Comparison of ENCODE assay signal across 8 cellular contexts in genomic region chr19:23909222-23909621, GRCh38.
"Had no signal": no experiment of that assay in that cellular context is flagged by ENCODE, and none has a peak within 500 bp of the region (broad histone marks: within the 10 kb centered on the region; RNA-seq: fewer than 3 reads in every experiment).

No MANE protein-coding gene starts in this region.

- H3K4me3 ChIP-seq: GM12878 had no signal

- DNase-seq: GDM1, GF-D8 had no signal

- ATAC-seq: GM12878 had no signal

- FAIRE-seq: G401.6, GM12878, GM12891, GM12892, GM18507, GM19239 had no signal
